Comparison of ENCODE assay signal across 8 cellular contexts in the genomic region with DNA sequence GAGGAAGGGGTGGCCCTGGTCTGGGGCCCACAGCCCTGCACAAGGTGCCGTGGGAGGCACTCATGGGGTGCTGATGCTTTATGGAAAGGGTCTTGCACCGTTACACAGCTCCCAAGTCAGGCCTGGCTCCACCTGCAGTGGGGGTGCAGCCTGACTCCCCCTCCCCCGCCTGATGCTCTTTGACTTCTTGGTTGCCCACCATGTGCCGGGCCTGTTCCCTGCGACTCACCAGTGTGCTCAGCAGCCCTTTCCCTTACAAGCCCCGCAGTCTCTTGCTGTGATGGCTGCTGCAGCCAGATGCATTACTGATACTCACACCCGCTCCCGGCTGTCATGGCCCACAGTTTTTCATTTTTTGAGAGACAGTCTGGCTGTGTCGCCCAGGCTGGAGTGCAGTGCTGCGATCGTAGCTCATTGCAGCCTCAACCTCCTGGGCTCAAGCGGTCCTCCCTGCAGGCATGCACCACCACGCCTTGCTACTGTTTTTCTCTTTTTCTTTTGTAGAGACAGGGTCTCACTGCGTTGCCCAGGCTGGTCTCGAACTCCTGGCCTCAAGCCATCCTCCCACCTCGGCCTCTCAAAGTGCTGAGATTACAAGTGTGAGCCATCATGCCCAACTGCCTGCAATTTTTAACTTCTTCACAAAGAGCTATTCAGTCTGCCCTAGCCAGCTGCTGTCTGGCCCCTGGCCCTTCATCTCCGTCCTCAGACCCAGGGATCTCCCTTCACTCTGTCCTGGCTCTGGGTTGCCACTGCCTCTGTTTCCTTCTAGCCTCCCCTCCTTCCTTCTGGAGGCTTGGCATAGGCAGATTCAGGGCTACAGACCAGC.
DNase-seq lines count a peak whose midpoint lies in the region; ATAC-seq and TF ChIP-seq lines count a peak whose summit lies in the region.

No MANE protein-coding gene starts in this region.

- peaks cover 11% of the 10 kb centered on the region; the same call in 1 of the 2 replicates for H3F3A ChIP-seq in GM23248 (ENCODE audit: insufficient read depth)

- ATAC-seq in left lung: no peak
- ATAC-seq in activated CD4-positive, alpha-beta T cell treated with anti-CD3 and anti-CD28 coated beads for 36 hours: no peak

- no peaks in the 10 kb centered on the region for H3K9me3 Mint-ChIP-seq in activated CD4-positive, alpha-beta T cell treated with anti-CD3 and anti-CD28 coated beads for 36 hours (ENCODE audit: low read depth)

- H4K20me1 ChIP-seq in GM23248 (ENCODE audit: insufficient read depth): no peaks in the 10 kb centered on the region

- no peaks in the 10 kb centered on the region for H3K27me3 Mint-ChIP-seq in activated CD4-positive, alpha-beta T cell treated with anti-CD3 and anti-CD28 coated beads for 36 hours

- WGBS in GM23248 (ENCODE audit: low coverage in 1 of 2, low lambda C conversion rate in 2 of 2, missing lambda C conversion rate in 2 of 2), 2 experiments: 51% methylated on average over 15 to 17 of the region's 17 CpGs

- DNase-seq in G401 (ENCODE audit: low spot score): peak; percentile 27
- no peak for DNase-seq in left lung
- no peak for DNase-seq in NCI-H2227 (lab: John Stamatoyannopoulos, UW; ENCODE audit: unreplicated experiment)
- no peak for DNase-seq in GM23248
- DNase-seq in activated CD4-positive, alpha-beta T cell treated with anti-CD3 and anti-CD28 coated beads for 36 hours: no peak
- no peak for DNase-seq in UCSD-AML1 (lab: John Stamatoyannopoulos, UW; ENCODE audit: unreplicated experiment)

- TF ChIP-seq CTCF in left lung (IDR thresholded peaks at IDR 0.05): no peak

- H3K27ac Mint-ChIP-seq in activated CD4-positive, alpha-beta T cell treated with anti-CD3 and anti-CD28 coated beads for 36 hours: no peak overlapping the region

- H3K27ac ChIP-seq in angular gyrus (ENCODE audit: low read depth, low read length): peak overlapping the region; percentile 98
- peak overlapping the region; percentile 73 to 83 for H3K27ac ChIP-seq in left lung
- H3K27ac ChIP-seq in GM23248: no peak overlapping the region

- peak overlapping the region; percentile 74 for H3K4me2 ChIP-seq in skeletal muscle satellite cell (ENCODE audit: low read length)
- H3K4me2 ChIP-seq in GM23248 (ENCODE audit: unreplicated experiment): no peak overlapping the region

- no peaks in the 10 kb centered on the region for H3K9me3 ChIP-seq in left lung
- no peaks in the 10 kb centered on the region for H3K9me3 ChIP-seq in skeletal muscle satellite cell (replicated peaks; ENCODE audit: low read length)
- H3K9me3 ChIP-seq in GM23248 (ENCODE audit: low read depth): no peaks in the 10 kb centered on the region

- no peaks in the 10 kb centered on the region for H3K79me2 ChIP-seq in GM23248 (ENCODE audit: insufficient read depth)

- H3K4me3 ChIP-seq in left lung (no peak overlapping the region), skeletal muscle satellite cell (ENCODE audit: low read length) (no peak overlapping the region), GM23248 (no peak overlapping the region)

- POLR2A ChIA-PET in activated CD4-positive, alpha-beta T cell treated with anti-CD3 and anti-CD28 coated beads for 36 hours (lab: Charles Lee): no interaction called here

- H3K4me1 ChIP-seq in left lung (peaks cover 28 to 90% of the 10 kb centered on the region in 2 donors), skeletal muscle satellite cell (ENCODE audit: control insufficient read depth, insufficient read depth, low read length) (peaks cover 43% of the 10 kb centered on the region), GM23248 (ENCODE audit: insufficient read depth) (peaks cover 13% of the 10 kb centered on the region; the same call in 1 of the 2 replicates)

- H3K36me3 ChIP-seq in left lung: peaks cover 0 to 88% of the 10 kb centered on the region in 2 donors
- H3K36me3 ChIP-seq in skeletal muscle satellite cell (ENCODE audit: insufficient read depth, low read length): peaks cover 38% of the 10 kb centered on the region
- 0 out of 2 replicates have a peak, but pooled peaks cover 7% of the 10 kb centered on the region for H3K36me3 ChIP-seq in GM23248 (ENCODE audit: low read depth)

- H3K4me3 Mint-ChIP-seq in activated CD4-positive, alpha-beta T cell treated with anti-CD3 and anti-CD28 coated beads for 36 hours: no peak overlapping the region

- in situ Hi-C loops in G401 (cut with HindIII; ENCODE audit: low sequenced_read_pairs): no loop called here
- in situ Hi-C loops in GM23248 (cut with MboI): no loop called here

- H3K27me3 ChIP-seq in left lung (no peaks in the 10 kb centered on the region), skeletal muscle satellite cell (ENCODE audit: control insufficient read depth, insufficient read depth, low read length) (no peaks in the 10 kb centered on the region), GM23248 (replicated peaks; ENCODE audit: insufficient read depth) (no peaks in the 10 kb centered on the region)

- no peaks in the 10 kb centered on the region for H3K4me1 Mint-ChIP-seq in activated CD4-positive, alpha-beta T cell treated with anti-CD3 and anti-CD28 coated beads for 36 hours

- H3K9ac ChIP-seq in skeletal muscle satellite cell (ENCODE audit: low read depth, low read length): no peak overlapping the region
- H3K9ac ChIP-seq in GM23248: no peak overlapping the region

- no peak overlapping the region for H2AFZ ChIP-seq in GM23248

- H3K9me2 ChIP-seq in GM23248 (ENCODE audit: insufficient read depth): no peaks in the 10 kb centered on the region

- CTCF ChIA-PET in activated CD4-positive, alpha-beta T cell treated with anti-CD3 and anti-CD28 coated beads for 36 hours (lab: Charles Lee): no interaction called here

- peaks cover 7% of the 10 kb centered on the region for H3K36me3 Mint-ChIP-seq in activated CD4-positive, alpha-beta T cell treated with anti-CD3 and anti-CD28 coated beads for 36 hours (ENCODE audit: low read depth)

- intact Hi-C loops in left lung (cut with DNase I): no loop called here
- intact Hi-C loops in activated CD4-positive, alpha-beta T cell treated with anti-CD3 and anti-CD28 coated beads for 36 hours (cut with DNase I, micrococcal nuclease): no loop called here
